In genomic region chr17:44503080-44503842, GRCh38 we compare ENCODE assay signal across 8 cellular contexts. TPM values are rescaled to one million over a fixed set of nuclear protein-coding genes. Genes with fewer than 3 reads are reported as not detected.
DNase-seq lines count a peak whose midpoint lies in the region; ATAC-seq and TF ChIP-seq lines count a peak whose summit lies in the region.

GPATCH8 (minus strand) TSS chr17:44503406; CDS start chr17:44503370, 36 bp downstream.

- peaks cover 41% of the 10 kb centered on the region for H3K4me1 ChIP-seq in upper lobe of right lung

- in situ Hi-C loops in GM13977 (cut with MboI; ENCODE audit: low pct_unique_long_range_greater_than_20kb, low sequenced_read_pairs, unreplicated experiment): loop anchor here (25.0 kb wide), 1 partner anchor 291 kb away; the partner anchor contains the start of gene UBTF

- no peaks in the 10 kb centered on the region for H3K27me3 ChIP-seq in upper lobe of right lung

- peak within 1 kb of the TSS; percentile 99 for H3K4me3 Mint-ChIP-seq in progenitor cell of endocrine pancreas (ENCODE audit: low read depth)

- peak within 1 kb of the TSS; percentile 98 for H3K4me3 ChIP-seq in upper lobe of right lung

- H3K36me3 ChIP-seq in upper lobe of right lung: no peaks in the 10 kb centered on the region

- peaks cover 15% of the 10 kb centered on the region for H3K27me3 Mint-ChIP-seq in progenitor cell of endocrine pancreas

- intact Hi-C loops in T-helper 1 cell treated with Interleukin-12 subunit alpha and Interleukin-12 subunit beta and Interleukin-4 antibody, amounts not matched to agents 30 ng/mL and 1 ng/mL, for 36 hours (cut with micrococcal nuclease): loop anchor here (1.0 to 5.0 kb wide), 10 partner anchors 118 to 658 kb away; partner anchors contain the start of genes CCDC43, DBF4B, GRN and HDAC5
- intact Hi-C loops in left cardiac atrium (cut with DNase I) (loop anchor here in 1 of 2 donors (5.0 kb wide), 1 partner anchor 116 kb away; the partner anchor contains the start of gene ITGA2B), upper lobe of right lung (cut with DNase I) (no loop called here)

- peak within 1 kb of the TSS; percentile 94 for H3K27ac ChIP-seq in upper lobe of right lung

- H3K9me3 ChIP-seq in upper lobe of right lung: no peaks in the 10 kb centered on the region

- peaks cover 29% of the 10 kb centered on the region for H3K4me1 Mint-ChIP-seq in progenitor cell of endocrine pancreas (ENCODE audit: low read depth)

- no peaks in the 10 kb centered on the region for H3K36me3 Mint-ChIP-seq in progenitor cell of endocrine pancreas (ENCODE audit: insufficient read depth)

- peak; percentile 97 for DNase-seq in GM13977 (ENCODE audit: low spot score)
- DNase-seq in NCI-H1694 (lab: John Stamatoyannopoulos, UW): peak; percentile 98
- DNase-seq in amniotic epithelial cell (ENCODE audit: low read depth): peak; percentile 93
- DNase-seq in left cardiac atrium: peak; percentile 95
- DNase-seq in progenitor cell of endocrine pancreas (ENCODE audit: low spot score, unreplicated experiment): peak; percentile 98
- DNase-seq in upper lobe of right lung: peak; percentile 98

- H3K9me3 Mint-ChIP-seq in progenitor cell of endocrine pancreas (ENCODE audit: low read depth): no peaks in the 10 kb centered on the region

- no peak for TF ChIP-seq CTCF in GM13977 (IDR thresholded peaks at IDR 0.05; ENCODE audit: extremely low read depth, insufficient read depth, missing control alignments)
- TF ChIP-seq CTCF in progenitor cell of endocrine pancreas (IDR thresholded peaks at IDR 0.05; ENCODE audit: unreplicated experiment): no peak
- no peak for TF ChIP-seq CTCF in upper lobe of right lung (IDR thresholded peaks at IDR 0.05)

- peak within 1 kb of the TSS; percentile 100 for H3K27ac Mint-ChIP-seq in progenitor cell of endocrine pancreas

- ATAC-seq in HG02884 (IDR thresholded peaks at IDR 0.05; ENCODE audit: unreplicated experiment) (peak; percentile 69), left cardiac atrium (peak; percentile 98 to 99), upper lobe of right lung (peak; percentile 99)

RNA-seq across cellular contexts. Expression of gene GPATCH8, which starts in this region (rescaled TPM):
- total RNA-seq in T-helper 1 cell treated with Interleukin-12 subunit alpha and Interleukin-12 subunit beta and Interleukin-4 antibody, amounts not matched to agents 30 ng/mL and 1 ng/mL, for 36 hours: 45.4 and 50.8 TPM in 2 replicates
- total RNA-seq in left cardiac atrium (10 to 100 TPM; 20.8 to 28.9 TPM), progenitor cell of endocrine pancreas (70.9 and 76.5 TPM in 2 replicates), upper lobe of right lung (40.7 TPM)

Comparison
In these comparisons a context has a peak if more than half of its experiments do, and no peak if none do; other contexts are left out.
1. Peak in every context shown above with its lines: DNase-seq, ATAC-seq, H3K4me3 ChIP-seq and H3K27ac ChIP-seq.